Comparison of ENCODE assay signal across 9 cellular contexts in genomic region chr10:118729641-118730258, GRCh38. TPM values are rescaled to one million over a fixed set of nuclear protein-coding genes. Genes with fewer than 3 reads are reported as not detected.
DNase-seq lines count a peak whose midpoint lies in the region; ATAC-seq lines count a peak whose summit lies in the region.
"Had no signal": no experiment of that assay in that cellular context is flagged by ENCODE, and none has a peak within 500 bp of the region (broad histone marks: within the 10 kb centered on the region; RNA-seq: fewer than 3 reads in every experiment).

No MANE protein-coding gene starts in this region.

- intact Hi-C loops in left cardiac atrium (cut with DNase I), result no loop called here

- DNase-seq in NOMO-1 treated with dmso at 0.1 percent for 144 hours (lab: John Stamatoyannopoulos, UW; ENCODE audit: unreplicated experiment), result peak; percentile 49
- no peak for DNase-seq in left cardiac atrium
- DNase-seq in NCI-H2029 treated with DMSO at 0.1 percent for 48 hours (lab: John Stamatoyannopoulos, UW), result no peak
- DNase-seq in HAP-1 (ENCODE audit: low spot score in 2 of 2), result no peak
- no peak for DNase-seq in stimulated activated CD4-positive, alpha-beta T cell treated with anti-CD3 and anti-CD28 coated beads, Interleukin-2, amount 100 ng/mL, for 48 hours
- DNase-seq in NCI-H1092 (lab: John Stamatoyannopoulos, UW), result no peak
- DNase-seq: IMR-90 had no signal

- peak; percentile 86 for ATAC-seq in GM18519 (IDR thresholded peaks at IDR 0.05; ENCODE audit: low FRiP score, unreplicated experiment)
- ATAC-seq in HG02610 (IDR thresholded peaks at IDR 0.05; ENCODE audit: unreplicated experiment), result peak; percentile 80
- ATAC-seq in left cardiac atrium, result peak; percentile 56 to 69

- H3K4me1 ChIP-seq in HAP-1, result peaks cover 23% of the 10 kb centered on the region

- no peaks in the 10 kb centered on the region for H3K9me3 ChIP-seq in HAP-1

- H3K36me3 ChIP-seq in HAP-1 (replicated peaks), result no peaks in the 10 kb centered on the region

- in situ Hi-C loops in HAP-1 (cut with MboI; ENCODE audit: low sequenced_read_pairs), result loop anchor here (10.0 kb wide), 1 partner anchor 165 kb away; no protein-coding TSS in a partner anchor

- H3K4me3 ChIP-seq in HAP-1, result no peak overlapping the region

- H3K27me3 ChIP-seq in HAP-1 (ENCODE audit: low read depth), result no peaks in the 10 kb centered on the region

RNA-seq across cellular contexts. Expression of gene CACUL1, which starts 25.0 kb away (rescaled TPM):
- 10 to 100 TPM; 25.1 to 26.1 TPM for total RNA-seq in left cardiac atrium
